ENCODE assay signal across 21 cellular contexts in genomic region chr6:125510405-125510804, GRCh38.
DNase-seq lines count a peak whose midpoint lies in the region; ATAC-seq and TF ChIP-seq lines count a peak whose summit lies in the region.
"Had no signal": no experiment of that assay in that cellular context is flagged by ENCODE, and none has a peak within 500 bp of the region (broad histone marks: within the 10 kb centered on the region; RNA-seq: fewer than 3 reads in every experiment).

No MANE protein-coding gene starts in this region.

- H2AFZ ChIP-seq in OCI-LY1 (ENCODE audit: low read length) (no peak overlapping the region), MM.1S (ENCODE audit: low read length) (no peak overlapping the region)

- no peaks in the 10 kb centered on the region for H3K36me3 ChIP-seq in OCI-LY1 (ENCODE audit: insufficient read depth, low read length)
- no peaks in the 10 kb centered on the region for H3K36me3 ChIP-seq in gastrocnemius medialis
- H3K36me3 ChIP-seq in MM.1S (replicated peaks; ENCODE audit: insufficient read depth, low read length), result no peaks in the 10 kb centered on the region
- H3K36me3 ChIP-seq: HAP-1 had no signal

- DNase-seq in NCI-H748 (lab: John Stamatoyannopoulos, UW; ENCODE audit: unreplicated experiment) (peak; percentile 9), NCI-H748 treated with DMSO at 0.1 percent for 48 hours (lab: John Stamatoyannopoulos, UW) (no peak), Ammon's horn (ENCODE audit: low spot score) (peak; percentile 15), globus pallidus (ENCODE audit: low spot score) (peak; percentile 26), gastrocnemius medialis (no peak), A172 (ENCODE audit: low spot score) (no peak), MM.1S (no peak)
- DNase-seq: ACHN; AML-193; C1 segment of cervical spinal cord; Calu3; CD4-positive, alpha-beta memory T cell; COR-L47; DMS79 treated with DMSO at 0.1 percent for 48 hours; GF-D8; GOT3; HFFc6 had no signal

- intact Hi-C loops in gastrocnemius medialis (cut with DNase I; ENCODE audit: low total_unique reads), result no loop called here

- no peaks in the 10 kb centered on the region for H3F3A ChIP-seq in OCI-LY1 (ENCODE audit: insufficient read depth, low read length)
- no peaks in the 10 kb centered on the region for H3F3A ChIP-seq in MM.1S (ENCODE audit: insufficient read depth, low read length)

- TF ChIP-seq CTCF in OCI-LY1 (IDR thresholded peaks at IDR 0.05; ENCODE audit: low read length) (no peak; the same call in 1 of the 2 replicates), gastrocnemius medialis (IDR thresholded peaks at IDR 0.05 in 4 of 5, conservative IDR thresholded peaks at IDR 0.05 in 1 of 5) (no peak), MM.1S (IDR thresholded peaks at IDR 0.05; ENCODE audit: low read length) (no peak)

- no peak for ATAC-seq in gastrocnemius medialis
- ATAC-seq: A549 had no signal

- no peaks in the 10 kb centered on the region for H3K27me3 ChIP-seq in OCI-LY1 (ENCODE audit: insufficient read depth, low read length)
- H3K27me3 ChIP-seq in gastrocnemius medialis, result no peaks in the 10 kb centered on the region
- H3K27me3 ChIP-seq in MM.1S (replicated peaks; ENCODE audit: insufficient read depth, low read length), result no peaks in the 10 kb centered on the region

- H3K4me3 ChIP-seq in OCI-LY1 (ENCODE audit: low read depth, low read length, poor library complexity, severe bottlenecking), result no peak overlapping the region
- no peak overlapping the region for H3K4me3 ChIP-seq in gastrocnemius medialis
- H3K4me3 ChIP-seq in MM.1S (ENCODE audit: low read length), result no peak overlapping the region
- H3K4me3 ChIP-seq: A549, HAP-1 had no signal

- H3K79me2 ChIP-seq in OCI-LY1 (ENCODE audit: insufficient read depth, low read length), result no peaks in the 10 kb centered on the region
- no peaks in the 10 kb centered on the region for H3K79me2 ChIP-seq in MM.1S (ENCODE audit: low read length)

- H3K4me1 ChIP-seq in OCI-LY1 (ENCODE audit: insufficient read depth, low read length, severe bottlenecking) (peaks cover 62% of the 10 kb centered on the region), gastrocnemius medialis (no peaks in the 10 kb centered on the region), MM.1S (ENCODE audit: low read length) (no peaks in the 10 kb centered on the region)
- H3K4me1 ChIP-seq: A549, HAP-1 had no signal

- in situ Hi-C loops in gastrocnemius medialis (cut with MboI; ENCODE audit: low sequenced_read_pairs in 4 of 4), result no loop called here

- H3K27ac ChIP-seq in OCI-LY1 (ENCODE audit: low read depth, low read length, poor library complexity, severe bottlenecking), result peak overlapping the region; percentile 89
- no peak overlapping the region for H3K27ac ChIP-seq in gastrocnemius medialis
- no peak overlapping the region for H3K27ac ChIP-seq in MM.1S (ENCODE audit: low read length)
- H3K27ac ChIP-seq: 22Rv1, A549 had no signal

- H3K9me3 ChIP-seq in OCI-LY1 (ENCODE audit: low read length), result no peaks in the 10 kb centered on the region
- no peaks in the 10 kb centered on the region for H3K9me3 ChIP-seq in gastrocnemius medialis
- no peaks in the 10 kb centered on the region for H3K9me3 ChIP-seq in MM.1S (replicated peaks; ENCODE audit: insufficient read depth, low read length)
- H3K9me3 ChIP-seq: A549, HAP-1 had no signal

- TF ChIP-seq POLR2A in gastrocnemius medialis (IDR thresholded peaks at IDR 0.05), result no peak

- no peaks in the 10 kb centered on the region for H4K20me1 ChIP-seq in OCI-LY1 (ENCODE audit: insufficient read depth, low read length)
- no peaks in the 10 kb centered on the region for H4K20me1 ChIP-seq in MM.1S (ENCODE audit: insufficient read depth, low read length)

- H3K9me2 ChIP-seq in OCI-LY1 (ENCODE audit: low read depth, low read length) (no peaks in the 10 kb centered on the region), MM.1S (replicated peaks; ENCODE audit: insufficient read depth, low read length) (no peaks in the 10 kb centered on the region)

- H3K9ac ChIP-seq in OCI-LY1 (ENCODE audit: low read length) (no peak overlapping the region), MM.1S (ENCODE audit: low read length) (no peak overlapping the region)

- H3K4me2 ChIP-seq in OCI-LY1 (ENCODE audit: low read length) (no peak overlapping the region), MM.1S (ENCODE audit: low read depth, low read length) (no peak overlapping the region)
- H3K4me2 ChIP-seq: A549 had no signal

Comparison
In these comparisons a context has a peak if more than half of its experiments do, and no peak if none do; other contexts are left out.
1. DNase-seq: peak in NCI-H748 (single experiment), Ammon's horn (single experiment) and globus pallidus (single experiment); none in NCI-H748 treated with DMSO at 0.1 percent for 48 hours (single experiment), gastrocnemius medialis (0 of 2), A172 (single experiment) and MM.1S (single experiment).